Comparison of ENCODE assay signal across 12 cellular contexts in the genomic region with DNA sequence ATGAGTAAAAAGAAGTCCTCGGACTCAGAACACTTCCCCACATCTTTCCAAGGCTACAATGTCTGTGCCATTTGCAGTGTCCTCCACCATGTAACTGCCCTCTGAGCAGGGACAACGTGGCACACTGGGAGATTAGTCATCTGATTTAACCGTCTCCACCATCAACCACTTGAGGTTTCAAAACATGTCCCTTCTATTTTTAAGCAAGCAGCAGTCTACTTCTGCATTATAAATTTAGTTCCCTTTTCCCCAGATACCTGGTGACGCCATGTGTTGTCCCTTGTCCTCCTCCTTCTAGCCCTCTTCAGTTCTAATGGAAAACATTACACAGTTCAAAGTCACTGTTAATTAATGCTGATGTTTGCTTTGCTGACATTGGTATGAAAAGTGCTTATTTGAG.
DNase-seq lines count a peak whose midpoint lies in the region; ATAC-seq and TF ChIP-seq lines count a peak whose summit lies in the region.
"Had no signal": no experiment of that assay in that cellular context is flagged by ENCODE, and none has a peak within 500 bp of the region (broad histone marks: within the 10 kb centered on the region; RNA-seq: fewer than 3 reads in every experiment).

No MANE protein-coding gene starts in this region.

- H4K20me1 ChIP-seq in BLaER1 treated with 17β-estradiol and CSF1 and Interleukin-3, amounts not matched to agents 10 nM and 100 nM: no peaks in the 10 kb centered on the region

- H3K27me3 ChIP-seq in BLaER1 treated with 17β-estradiol and CSF1 and Interleukin-3, amounts not matched to agents 10 nM and 100 nM: no peaks in the 10 kb centered on the region
- H3K27me3 ChIP-seq in WERI-Rb-1 (ENCODE audit: insufficient read depth, low read depth, severe bottlenecking): peaks cover 76% of the 10 kb centered on the region
- H3K27me3 ChIP-seq: SJCRH30 had no signal

- peak overlapping the region in 10 of 11 experiments; percentile 6 to 68 (median 64); a peak in 18 of 22 replicates for H3K9ac ChIP-seq in BLaER1 treated with 17β-estradiol and CSF1 and Interleukin-3, amounts not matched to agents 10 nM and 100 nM

- peak overlapping the region; percentile 50 to 79 (median 67); a peak in 21 of 22 replicates for H3K4me2 ChIP-seq in BLaER1 treated with 17β-estradiol and CSF1 and Interleukin-3, amounts not matched to agents 10 nM and 100 nM

- peaks cover 26 to 61% (median 43%) of the 10 kb centered on the region in 10 experiments for H3K4me1 ChIP-seq in BLaER1 treated with 17β-estradiol and CSF1 and Interleukin-3, amounts not matched to agents 10 nM and 100 nM
- H3K4me1 ChIP-seq: SJCRH30 had no signal

- no peak overlapping the region for H3K4me3 ChIP-seq in BLaER1 treated with 17β-estradiol and CSF1 and Interleukin-3, amounts not matched to agents 10 nM and 100 nM
- H3K4me3 ChIP-seq in WERI-Rb-1 (ENCODE audit: low read depth, low read length): no peak overlapping the region
- H3K4me3 ChIP-seq: SJCRH30 had no signal

- peaks cover 0 to 21% (median 6%) of the 10 kb centered on the region in 11 experiments; a peak in 8 of 22 replicates for H3K9me3 ChIP-seq in BLaER1 treated with 17β-estradiol and CSF1 and Interleukin-3, amounts not matched to agents 10 nM and 100 nM (replicated peaks in 1 of 11)
- H3K9me3 ChIP-seq in WERI-Rb-1 (ENCODE audit: severe bottlenecking): no peaks in the 10 kb centered on the region
- H3K9me3 ChIP-seq: SJCRH30 had no signal

- peak overlapping the region; percentile 71 to 91 (median 88); a peak in 21 of 22 replicates for H3K27ac ChIP-seq in BLaER1 treated with 17β-estradiol and CSF1 and Interleukin-3, amounts not matched to agents 10 nM and 100 nM
- no peak overlapping the region for H3K27ac ChIP-seq in WERI-Rb-1
- H3K27ac ChIP-seq: C4-2B, SJCRH30 had no signal

- ATAC-seq in GM19043 (IDR thresholded peaks at IDR 0.05; ENCODE audit: low read depth, unreplicated experiment) (peak; percentile 65), HG03108 (IDR thresholded peaks at IDR 0.05; ENCODE audit: unreplicated experiment) (peak; percentile 51), GM18873 (IDR thresholded peaks at IDR 0.05; ENCODE audit: low FRiP score, unreplicated experiment) (no peak)

- no peaks in the 10 kb centered on the region for H3K36me3 ChIP-seq in BLaER1 treated with 17β-estradiol and CSF1 and Interleukin-3, amounts not matched to agents 10 nM and 100 nM
- H3K36me3 ChIP-seq in WERI-Rb-1: no peaks in the 10 kb centered on the region
- H3K36me3 ChIP-seq: SJCRH30 had no signal

- TF ChIP-seq CTCF in WERI-Rb-1 (IDR thresholded peaks at IDR 0.05; ENCODE audit: low read depth, low read length): no peak

- peak; percentile 98 for DNase-seq in NOMO-1 treated with DMSO at 0.1 percent for 48 hours (lab: John Stamatoyannopoulos, UW; ENCODE audit: unreplicated experiment)
- no peak for DNase-seq in T-helper 9 cell
- no peak for DNase-seq in NCI-H2081 (lab: John Stamatoyannopoulos, UW)
- DNase-seq in WERI-Rb-1: no peak
- DNase-seq: activated T-cell treated with anti-CD3 and anti-CD28 coated beads for 4 hours, glutamatergic neuron, SJCRH30 had no signal
